ENCODE assay signal across 8 cellular contexts in genomic region chr19:39846176-39846677, GRCh38.
DNase-seq lines count a peak whose midpoint lies in the region; ATAC-seq and TF ChIP-seq lines count a peak whose summit lies in the region.

Gene FBL, minus strand, starts transcription at chr19:39846379. Its CDS starts 79 bp downstream, at chr19:39846300.

- TF ChIP-seq CTCF in choroid plexus epithelial cell (conservative IDR thresholded peaks at IDR 0.05; ENCODE audit: low read depth, low read length) = no peak

- TF ChIP-seq POLR2A in GM19193 (IDR thresholded peaks at IDR 0.05; ENCODE audit: extremely low read depth, insufficient read depth, insufficient read length) = peak; percentile 91

- peak within 1 kb of the TSS; percentile 84 for H3K27ac ChIP-seq in layer of hippocampus (ENCODE audit: low read depth, low read length)

- ATAC-seq in HG03442 (IDR thresholded peaks at IDR 0.05; ENCODE audit: unreplicated experiment) = peak; percentile 84

- no peaks in the 10 kb centered on the region for H3K27me3 ChIP-seq in layer of hippocampus (ENCODE audit: control insufficient read depth, insufficient read depth, low read length)

- H3K4me3 ChIP-seq in choroid plexus epithelial cell (ENCODE audit: low read depth, low read length) = peak within 1 kb of the TSS; percentile 80

- DNase-seq in AML-193 (lab: John Stamatoyannopoulos, UW) (peak; percentile 88), NCI-H510A treated with DMSO at 0.1 percent for 48 hours (lab: John Stamatoyannopoulos, UW) (peak; percentile 82), choroid plexus epithelial cell (ENCODE audit: low read depth) (peak; percentile 93)
- peak; percentile 98 to 99 for DNase-seq in activated CD4-positive, alpha-beta T cell treated with anti-CD3 and anti-CD28 coated beads for 4 hours
- DNase-seq in stimulated activated CD4-positive, alpha-beta T cell treated with anti-CD3 and anti-CD28 coated beads, Interleukin-1b, Interleukin-23, amount 100 ng/mL, for 4 hours (ENCODE audit: low read depth in 2 of 2) = peak; percentile 99

Comparison
In these comparisons a context has a peak if more than half of its experiments do, and no peak if none do; other contexts are left out.
1. Peak in every context shown above with its lines: DNase-seq, ATAC-seq, H3K4me3 ChIP-seq and H3K27ac ChIP-seq.